ENCODE assay signal across 25 cellular contexts in the genomic region with DNA sequence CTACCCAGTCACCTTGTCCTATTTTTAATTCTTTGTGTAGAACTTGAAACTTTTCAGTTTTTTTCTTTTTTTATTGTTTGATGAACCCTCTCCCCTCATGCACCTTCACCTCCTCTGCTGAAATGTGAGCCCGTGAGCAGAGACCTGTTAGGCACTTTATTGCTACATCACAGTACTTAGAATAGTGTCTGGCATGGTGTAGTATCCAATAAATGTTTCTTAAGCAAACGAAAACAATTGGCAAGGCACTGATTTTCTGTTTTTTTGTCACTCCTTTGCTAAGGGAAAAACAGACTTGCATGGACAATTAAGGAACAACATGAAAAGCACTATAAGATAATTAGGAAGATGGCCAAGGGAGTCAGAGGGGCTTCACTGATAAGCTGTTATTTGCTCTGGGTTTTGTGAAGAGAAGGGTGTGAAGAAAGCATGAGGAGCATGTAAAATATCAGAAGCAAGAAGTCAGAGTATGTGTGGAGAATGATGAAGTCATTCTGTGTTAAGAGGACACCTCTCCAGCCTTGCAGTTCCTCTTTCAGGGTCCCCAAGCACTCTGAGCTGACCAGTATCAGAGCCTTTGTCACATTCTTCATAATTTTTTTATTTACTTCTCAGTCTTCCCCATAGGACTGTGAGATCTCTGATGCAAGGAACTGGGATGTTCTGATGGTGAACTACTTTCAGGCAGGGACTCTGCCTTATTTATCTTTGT.
DNase-seq lines count a peak whose midpoint lies in the region; ATAC-seq and TF ChIP-seq lines count a peak whose summit lies in the region.
"Had no signal": no experiment of that assay in that cellular context is flagged by ENCODE, and none has a peak within 500 bp of the region (broad histone marks: within the 10 kb centered on the region; RNA-seq: fewer than 3 reads in every experiment).

No MANE protein-coding gene starts in this region.

- H3K4me3 Mint-ChIP-seq in mesothelial cell of epicardium = no peak overlapping the region
- H3K4me3 Mint-ChIP-seq: CD4-positive, alpha-beta T cell; stimulated activated effector memory CD8-positive, alpha-beta T cell treated with anti-CD3 and anti-CD28 coated beads, Interleukin-12 subunit alpha, Interleukin-12 subunit beta, amount 100 ng/mL, for 72 hours; T-cell had no signal

- TF ChIP-seq POLR2A in GM18505 (IDR thresholded peaks at IDR 0.05; ENCODE audit: borderline replicate concordance, extremely low read depth, insufficient read depth, insufficient read length) = no peak

- H3K36me3 Mint-ChIP-seq in mesothelial cell of epicardium = peaks cover 3% of the 10 kb centered on the region
- H3K36me3 Mint-ChIP-seq: stimulated activated effector memory CD8-positive, alpha-beta T cell treated with anti-CD3 and anti-CD28 coated beads, Interleukin-12 subunit alpha, Interleukin-12 subunit beta, amount 100 ng/mL, for 72 hours; T-cell had no signal

- H3K27me3 Mint-ChIP-seq in mesothelial cell of epicardium (ENCODE audit: low read depth) = no peaks in the 10 kb centered on the region

- TF ChIP-seq CTCF in VCaP (conservative IDR thresholded peaks at IDR 0.05) = no peak
- no peak for TF ChIP-seq CTCF in mesothelial cell of epicardium (IDR thresholded peaks at IDR 0.05; ENCODE audit: unreplicated experiment)

- no peak overlapping the region for H3K27ac Mint-ChIP-seq in mesothelial cell of epicardium
- H3K27ac Mint-ChIP-seq: CD4-positive, alpha-beta T cell; stimulated activated effector memory CD8-positive, alpha-beta T cell treated with anti-CD3 and anti-CD28 coated beads, Interleukin-12 subunit alpha, Interleukin-12 subunit beta, amount 100 ng/mL, for 72 hours; T-cell had no signal

- ATAC-seq in GM18505 (IDR thresholded peaks at IDR 0.05; ENCODE audit: unreplicated experiment) (peak; percentile 57), GM19463 (IDR thresholded peaks at IDR 0.05; ENCODE audit: unreplicated experiment) (peak; percentile 49), HG03342 (IDR thresholded peaks at IDR 0.05; ENCODE audit: unreplicated experiment) (peak; percentile 45), HG02973 (IDR thresholded peaks at IDR 0.05; ENCODE audit: unreplicated experiment) (no peak)
- ATAC-seq: pancreas; Right ventricle myocardium inferior; stimulated activated effector memory CD8-positive, alpha-beta T cell treated with anti-CD3 and anti-CD28 coated beads, Interleukin-12 subunit alpha, Interleukin-12 subunit beta, amount 100 ng/mL, for 72 hours; T-cell had no signal

- peak overlapping the region; percentile 19 for H3K27ac ChIP-seq in VCaP
- H3K27ac ChIP-seq: pancreas, right lobe of liver, thoracic aorta had no signal

- peaks cover 16% of the 10 kb centered on the region for H3K4me1 Mint-ChIP-seq in mesothelial cell of epicardium
- H3K4me1 Mint-ChIP-seq: stimulated activated effector memory CD8-positive, alpha-beta T cell treated with anti-CD3 and anti-CD28 coated beads, Interleukin-12 subunit alpha, Interleukin-12 subunit beta, amount 100 ng/mL, for 72 hours; T-cell had no signal

- H3K9me3 Mint-ChIP-seq in mesothelial cell of epicardium = no peaks in the 10 kb centered on the region
- H3K9me3 Mint-ChIP-seq: CD4-positive, alpha-beta T cell; stimulated activated effector memory CD8-positive, alpha-beta T cell treated with anti-CD3 and anti-CD28 coated beads, Interleukin-12 subunit alpha, Interleukin-12 subunit beta, amount 100 ng/mL, for 72 hours; T-cell had no signal

- DNase-seq in HCEC 1CT = no peak
- DNase-seq in mesothelial cell of epicardium (ENCODE audit: low spot score in 2 of 2, unreplicated experiment in 2 of 2) = no peak
- no peak for DNase-seq in stimulated activated CD4-positive, alpha-beta T cell treated with anti-CD3 and anti-CD28 coated beads, Interleukin-4, amount 100 ng/mL, for 4 hours
- DNase-seq: activated CD4-positive, alpha-beta T cell treated with anti-CD3 and anti-CD28 coated beads, Interleukin-2, amount 50 U/mL, for 4 hours; activated naive CD4-positive, alpha-beta T cell treated with Interleukin-2 at 50 U/mL for 16 hours; anterior cingulate cortex; CD4-positive, alpha-beta T cell; central memory CD4-positive, alpha-beta T cell; DMS153; GDM1; mammary epithelial cell; MG63; NCI-H1694 treated with DMSO at 0.1 percent for 48 hours; NCI-H2227 treated with DMSO at 0.1 percent for 48 hours; pancreas; right lobe of liver; T-cell had no signal
